In genomic region chr17:40122944-40123810, GRCh38 we compare ENCODE assay signal across 8 cellular contexts. TPM values are rescaled to one million over a fixed set of nuclear protein-coding genes. Genes with fewer than 3 reads are reported as not detected.
DNase-seq lines count a peak whose midpoint lies in the region; ATAC-seq, FAIRE-seq and TF ChIP-seq lines count a peak whose summit lies in the region.

No MANE protein-coding gene starts in this region.

- H3K27ac ChIP-seq in CD4-positive, alpha-beta T cell (ENCODE audit: low read depth, low read length): peak overlapping the region; percentile 83
- H3K27ac ChIP-seq in caudate nucleus (ENCODE audit: low read depth, low read length) (peak overlapping the region; percentile 95), kidney (ENCODE audit: low read depth in 2 of 2, low read length in 2 of 2) (peak overlapping the region; percentile 85 to 93)

- H3K9ac ChIP-seq in kidney (ENCODE audit: low read length in 2 of 2): peak overlapping the region; percentile 21 to 92

- DNase-seq in CD4-positive, alpha-beta T cell: peak in 8 of 10 experiments; percentile 25 to 57 (median 39)
- DNase-seq in MV-4-11 (lab: John Stamatoyannopoulos, UW): peak; percentile 19
- peak; percentile 42 for DNase-seq in T-helper 9 cell
- DNase-seq in caudate nucleus (lab: John Stamatoyannopoulos, UW): peak in 39 of 61 donors; percentile 4 to 64 (median 38)
- peak; percentile 84 for DNase-seq in kidney
- DNase-seq in stimulated activated CD4-positive, alpha-beta T cell treated with anti-CD3 and anti-CD28 coated beads, Interleukin-1b, Interleukin-23, amount 100 ng/mL, for 48 hours: peak; percentile 54
- DNase-seq in Ammon's horn (ENCODE audit: low spot score): no peak

- no peaks in the 10 kb centered on the region for H3K27me3 ChIP-seq in CD4-positive, alpha-beta T cell (ENCODE audit: control insufficient read depth, insufficient read depth, low read length)

- CTCF ChIA-PET in CD4-positive, alpha-beta T cell (lab: Charles Lee): interaction anchor here (1.0 to 3.6 kb wide), 11 partner anchors 11 to 232 kb away, joined by 3 to 31 read pairs (median 5); partner anchors contain the start of gene CASC3

- H3K27me3 Mint-ChIP-seq in CD4-positive, alpha-beta T cell: no peaks in the 10 kb centered on the region

- no peaks in the 10 kb centered on the region for H3K9me3 ChIP-seq in CD4-positive, alpha-beta T cell (ENCODE audit: control insufficient read depth, low read length)
- H3K9me3 ChIP-seq in kidney (ENCODE audit: control insufficient read depth in 1 of 2, low read length in 2 of 2): no peaks in the 10 kb centered on the region

- no peak for FAIRE-seq in kidney (lab: Jason Lieb, UNC)

- POLR2A ChIA-PET in CD4-positive, alpha-beta T cell (lab: Charles Lee): interaction anchor here (0.7 to 6.3 kb wide), 19 partner anchors 10 to 662 kb away, joined by 3 to 129 read pairs (median 7); partner anchors contain the start of genes CASC3, CDK12, MED24 and NR1D1

- peaks cover 5 to 10% of the 10 kb centered on the region in 2 donors for H3K36me3 ChIP-seq in kidney (ENCODE audit: control insufficient read depth in 1 of 2, insufficient read depth in 2 of 2, low read length in 2 of 2)

- TF ChIP-seq CTCF in CD4-positive, alpha-beta T cell (IDR thresholded peaks at IDR 0.05): no peak
- TF ChIP-seq CTCF in kidney (IDR thresholded peaks at IDR 0.05; ENCODE audit: borderline replicate concordance, extremely low read depth, insufficient read depth): no peak

- H3K4me3 Mint-ChIP-seq in CD4-positive, alpha-beta T cell: peak overlapping the region; percentile 93

- H3K36me3 Mint-ChIP-seq in CD4-positive, alpha-beta T cell (ENCODE audit: low read depth): peaks cover 41% of the 10 kb centered on the region

- intact Hi-C loops in CD4-positive, alpha-beta T cell (cut with DNase I, micrococcal nuclease): loop anchor here (1.0 to 2.0 kb wide), 2 partner anchors 17 to 18 kb away; partner anchors contain the start of gene CASC3 (in 2 of the 2)
- intact Hi-C loops in kidney (cut with DNase I): no loop called here

- H3K27ac Mint-ChIP-seq in CD4-positive, alpha-beta T cell: peak overlapping the region; percentile 82

- H3K4me3 ChIP-seq in kidney (ENCODE audit: low read length in 2 of 2): peak overlapping the region; percentile 82 to 92

- no peaks in the 10 kb centered on the region for H3K9me3 Mint-ChIP-seq in CD4-positive, alpha-beta T cell

- ATAC-seq in CD4-positive, alpha-beta T cell (ENCODE audit: poor library complexity): peak; percentile 53
- peak; percentile 16 for ATAC-seq in GM19397 (IDR thresholded peaks at IDR 0.05; ENCODE audit: unreplicated experiment)

- peaks cover 8 to 10% of the 10 kb centered on the region in 2 donors for H3K4me1 ChIP-seq in kidney (ENCODE audit: control insufficient read depth in 1 of 2, insufficient read depth in 1 of 2, low read depth in 1 of 2, low read length in 2 of 2)

- H3K4me1 Mint-ChIP-seq in CD4-positive, alpha-beta T cell (ENCODE audit: low read depth): peaks cover 38% of the 10 kb centered on the region

RNA-seq across cellular contexts. Expression of gene MSL1, which starts 1.4 kb away (rescaled TPM):
- 10 to 100 TPM; 77.0 to 79.2 TPM for total RNA-seq in CD4-positive, alpha-beta T cell
- 75.4 TPM for total RNA-seq in kidney
- 34.9 TPM for polyA plus RNA-seq in kidney (ENCODE audit: insufficient read depth, low read depth, low replicate concordance)

RNA-seq across cellular contexts. Expression of gene CASC3, which starts 17.2 kb away (rescaled TPM):
- 100 to 1,000 TPM; 195 to 207 TPM for total RNA-seq in CD4-positive, alpha-beta T cell
- 90.8 TPM for total RNA-seq in kidney
- 32.2 TPM for polyA plus RNA-seq in kidney (ENCODE audit: insufficient read depth, low read depth, low replicate concordance)

RNA-seq across cellular contexts. Expression of gene NR1D1, which starts 22.8 kb away (rescaled TPM):
- 10 to 100 TPM; 29.6 to 34.1 TPM for total RNA-seq in CD4-positive, alpha-beta T cell
- 30.8 TPM for total RNA-seq in kidney
- 7.1 TPM for polyA plus RNA-seq in kidney (ENCODE audit: insufficient read depth, low read depth, low replicate concordance)

RNA-seq across cellular contexts. Expression of gene RAPGEFL1, which starts 54.1 kb away (rescaled TPM):
- total RNA-seq in CD4-positive, alpha-beta T cell: 1 to 10 TPM; 7.7 to 9.4 TPM
- 4.3 TPM for total RNA-seq in kidney
- 0.99 TPM for polyA plus RNA-seq in kidney (ENCODE audit: insufficient read depth, low read depth, low replicate concordance)
